In the genomic region with DNA sequence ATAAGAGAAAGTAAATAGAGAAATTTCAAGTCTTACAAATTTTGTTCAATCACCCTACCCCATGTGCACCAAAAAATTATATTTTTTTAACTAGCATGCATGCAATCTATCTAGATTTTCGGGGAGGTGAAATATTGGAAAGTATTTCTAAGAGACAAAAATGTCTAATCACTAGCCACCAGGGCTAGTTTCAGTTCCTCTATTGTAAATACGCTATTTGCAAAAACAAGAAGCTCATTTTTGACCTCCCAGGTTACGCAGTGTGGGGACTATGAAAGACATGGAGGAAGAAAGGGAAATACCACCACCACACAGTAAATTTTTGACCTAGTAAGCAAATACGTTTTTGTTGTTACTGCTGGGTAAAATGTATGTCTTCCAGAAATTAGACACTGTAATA, we compare ENCODE assay signal across 9 cellular contexts. TPM values are rescaled to one million over a fixed set of nuclear protein-coding genes. Genes with fewer than 3 reads are reported as not detected.
DNase-seq lines count a peak whose midpoint lies in the region; ATAC-seq, FAIRE-seq and TF ChIP-seq lines count a peak whose summit lies in the region.
"Had no signal": no experiment of that assay in that cellular context is flagged by ENCODE, and none has a peak within 500 bp of the region (broad histone marks: within the 10 kb centered on the region; RNA-seq: fewer than 3 reads in every experiment).

No MANE protein-coding gene starts in this region.

- intact Hi-C loops in HepG2 (cut with micrococcal nuclease; ENCODE audit: unreplicated experiment) (loop anchor here (10.0 kb wide), 1 partner anchor 682 kb away; no protein-coding TSS in a partner anchor), head of caudate nucleus (cut with DNase I) (no loop called here)

- H4K20me1 ChIP-seq in HepG2 (ENCODE audit: insufficient read depth, low read length): no peaks in the 10 kb centered on the region

- no peak overlapping the region for H3K27ac Mint-ChIP-seq in glutamatergic neuron (ENCODE audit: unreplicated experiment)

- CTCF ChIA-PET in HepG2 (lab: Yijun Ruan, JAX; ENCODE audit: low intra/inter-chr PET ratio, low total read pairs): no interaction called here

- TF ChIP-seq RAD21 in HepG2 (CRISPR knock-in tag; IDR thresholded peaks at IDR 0.05): no peak

- peaks cover 5% of the 10 kb centered on the region for H3K27me3 Mint-ChIP-seq in glutamatergic neuron (ENCODE audit: unreplicated experiment)

- no peaks in the 10 kb centered on the region for H3K79me2 ChIP-seq in HepG2 (ENCODE audit: insufficient read depth, low read length)

- H2AFZ ChIP-seq in HepG2 (ENCODE audit: low read length): no peak overlapping the region

- no peaks in the 10 kb centered on the region for H3K27me3 ChIP-seq in HepG2 (ENCODE audit: control insufficient read depth in 1 of 2, insufficient read depth in 2 of 2, low read length in 2 of 2)

- 29% methylated on average over 4 of the region's 4 CpGs for WGBS in HepG2 (ENCODE audit: low lambda C conversion rate)

- TF ChIP-seq CTCF in glutamatergic neuron (IDR thresholded peaks at IDR 0.05; ENCODE audit: partially characterized antibody, unreplicated experiment): no peak
- no peak for TF ChIP-seq CTCF in D721Med (IDR thresholded peaks at IDR 0.05; ENCODE audit: insufficient read depth, missing control alignments)
- no peak for TF ChIP-seq CTCF in HepG2 (CRISPR knock-in tag; IDR thresholded peaks at IDR 0.05)

- no peak overlapping the region for H3K27ac ChIP-seq in HepG2 (ENCODE audit: extremely low read length, insufficient read depth, low read length)

- no peaks in the 10 kb centered on the region for H3K9me3 ChIP-seq in HepG2 (ENCODE audit: low read length)

- H3K9me3 Mint-ChIP-seq in glutamatergic neuron (ENCODE audit: unreplicated experiment): peaks cover 5% of the 10 kb centered on the region

- no peak overlapping the region for H3K9ac ChIP-seq in HepG2 (ENCODE audit: insufficient read depth, low read depth, low read length)

- peaks cover 4% of the 10 kb centered on the region for H3K4me1 Mint-ChIP-seq in glutamatergic neuron (ENCODE audit: low read depth, unreplicated experiment)

- H3K4me3 Mint-ChIP-seq in glutamatergic neuron (ENCODE audit: unreplicated experiment): peak overlapping the region; percentile 52

- no peak for DNase-seq in glutamatergic neuron
- DNase-seq in D721Med (ENCODE audit: insufficient read length, low spot score): no peak
- DNase-seq in HepG2 (ENCODE audit: low spot score): no peak
- DNase-seq in head of caudate nucleus: no peak
- no peak for DNase-seq in NCI-H187 (lab: John Stamatoyannopoulos, UW)
- DNase-seq: activated CD4-positive, CD25-positive, alpha-beta regulatory T cell had no signal

- POLR2A ChIA-PET in HepG2 (lab: Yijun Ruan, JAX): no interaction called here

- H3K4me3 ChIP-seq in HepG2 (replicated peaks in 1 of 3; ENCODE audit: insufficient read depth in 1 of 3, low read depth in 2 of 3, low read length in 3 of 3): no peak overlapping the region

- TF ChIP-seq EP300 in HepG2 (IDR thresholded peaks at IDR 0.05; ENCODE audit: low read depth in 2 of 2, low read length in 2 of 2) (no peak), HepG2 (CRISPR knock-in tag; IDR thresholded peaks at IDR 0.05; ENCODE audit: borderline replicate concordance) (no peak)

- in situ Hi-C loops in HepG2 (cut with HindIII; ENCODE audit: extremely low pct_ligation_motif_present, low pct_unique_long_range_greater_than_20kb): no loop called here

- no peaks in the 10 kb centered on the region for H3K36me3 Mint-ChIP-seq in glutamatergic neuron (ENCODE audit: unreplicated experiment)

- no peak overlapping the region for H3K4me2 ChIP-seq in HepG2 (ENCODE audit: low read depth, low read length)

- H3K4me1 ChIP-seq in HepG2 (ENCODE audit: insufficient read depth, low read length): no peaks in the 10 kb centered on the region

- ATAC-seq in GM18909 (IDR thresholded peaks at IDR 0.05; ENCODE audit: poor library complexity, unreplicated experiment) (peak; percentile 78), HG02571 (IDR thresholded peaks at IDR 0.05; ENCODE audit: unreplicated experiment) (peak; percentile 65), HG03457 (IDR thresholded peaks at IDR 0.05; ENCODE audit: unreplicated experiment) (peak; percentile 62), HepG2 (no peak)

- FAIRE-seq in D721Med (lab: Jason Lieb, UNC) (no peak), HepG2 (lab: Jason Lieb, UNC) (no peak)

- BruUV-seq in HepG2 (replicated peaks; lab: Mats Ljungman, UMichigan): no TSS peak

- TF ChIP-seq POLR2A in HepG2 (IDR thresholded peaks at IDR 0.05; ENCODE audit: insufficient read depth in 1 of 2, low read depth in 2 of 2, low read length in 2 of 2): no peak

- H3K36me3 ChIP-seq in HepG2 (replicated peaks in 1 of 2; ENCODE audit: control insufficient read depth in 1 of 2, insufficient read depth in 2 of 2, low read length in 2 of 2): no peaks in the 10 kb centered on the region

TF ChIP-seq in HepG2, 621 proteins besides CTCF, POLR2A, EP300 and RAD21 (continues in another document):
- TF ChIP-seq HMG20A (CRISPR knock-in tag; IDR thresholded peaks at IDR 0.05; ENCODE audit: borderline replicate concordance) (no peak), RFXANK (CRISPR knock-in tag; IDR thresholded peaks at IDR 0.05) (no peak), MYNN (CRISPR knock-in tag; IDR thresholded peaks at IDR 0.05; ENCODE audit: low read depth) (no peak), ZNF329 (CRISPR knock-in tag; IDR thresholded peaks at IDR 0.05; ENCODE audit: low read depth) (no peak), RFX5 (IDR thresholded peaks at IDR 0.05; ENCODE audit: low read depth, low read length) (no peak), ZBTB8A (CRISPR knock-in tag; IDR thresholded peaks at IDR 0.05; ENCODE audit: borderline replicate concordance, low read depth) (no peak), HNRNPUL1 (IDR thresholded peaks at IDR 0.05; ENCODE audit: low read depth, low read length) (no peak), ZNF260 (CRISPR knock-in tag; IDR thresholded peaks at IDR 0.05; ENCODE audit: borderline replicate concordance, low read depth) (no peak), NFE2L2 (IDR thresholded peaks at IDR 0.05; ENCODE audit: low read length) (no peak), YEATS2 (CRISPR knock-in tag; IDR thresholded peaks at IDR 0.05; ENCODE audit: borderline replicate concordance) (no peak), SOX6 (IDR thresholded peaks at IDR 0.05) (no peak), SOX6 (CRISPR knock-in tag; IDR thresholded peaks at IDR 0.05) (no peak), ZNF230 (CRISPR knock-in tag; IDR thresholded peaks at IDR 0.05) (no peak), ZNF510 (CRISPR knock-in tag; IDR thresholded peaks at IDR 0.05; ENCODE audit: low read depth) (no peak)
- TF ChIP-seq, protein P1, sequence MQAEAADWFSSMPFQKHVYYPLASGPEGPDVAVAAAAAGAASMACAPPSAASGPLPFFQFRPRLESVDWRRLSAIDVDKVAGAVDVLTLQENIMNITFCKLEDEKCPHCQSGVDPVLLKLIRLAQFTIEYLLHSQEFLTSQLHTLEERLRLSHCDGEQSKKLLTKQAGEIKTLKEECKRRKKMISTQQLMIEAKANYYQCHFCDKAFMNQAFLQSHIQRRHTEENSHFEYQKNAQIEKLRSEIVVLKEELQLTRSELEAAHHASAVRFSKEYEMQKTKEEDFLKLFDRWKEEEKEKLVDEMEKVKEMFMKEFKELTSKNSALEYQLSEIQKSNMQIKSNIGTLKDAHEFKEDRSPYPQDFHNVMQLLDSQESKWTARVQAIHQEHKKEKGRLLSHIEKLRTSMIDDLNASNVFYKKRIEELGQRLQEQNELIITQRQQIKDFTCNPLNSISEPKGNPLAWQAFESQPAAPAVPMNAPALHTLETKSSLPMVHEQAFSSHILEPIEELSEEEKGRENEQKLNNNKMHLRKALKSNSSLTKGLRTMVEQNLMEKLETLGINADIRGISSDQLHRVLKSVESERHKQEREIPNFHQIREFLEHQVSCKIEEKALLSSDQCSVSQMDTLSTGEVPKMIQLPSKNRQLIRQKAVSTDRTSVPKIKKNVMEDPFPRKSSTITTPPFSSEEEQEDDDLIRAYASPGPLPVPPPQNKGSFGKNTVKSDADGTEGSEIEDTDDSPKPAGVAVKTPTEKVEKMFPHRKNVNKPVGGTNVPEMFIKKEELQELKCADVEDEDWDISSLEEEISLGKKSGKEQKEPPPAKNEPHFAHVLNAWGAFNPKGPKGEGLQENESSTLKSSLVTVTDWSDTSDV (CRISPR knock-in tag; IDR thresholded peaks at IDR 0.05): no peak

RNA-seq across cellular contexts. Expression of a gene that starts 2.3 kb away (rescaled TPM):
- total RNA-seq in glutamatergic neuron (ENCODE audit: unreplicated experiment) (2.9 TPM), HepG2 (2016; rRNA removed; fragmentation: Illumina TruSeq; extraction: Trizol) (not detected in 2 replicates)
- not detected in 2 replicates for total RNA-seq in HepG2 (2016; cell fraction: cytosol; rRNA removed; fragmentation: Illumina TruSeq; extraction: Trizol; ENCODE audit: low read depth)
- 0.02 TPM in 1 of 2 replicates, not detected in the other for total RNA-seq in HepG2 (2016; cell fraction: insoluble cytoplasmic fraction; rRNA removed; fragmentation: Illumina TruSeq; extraction: Trizol)
- total RNA-seq in HepG2 (2016; cell fraction: membrane; rRNA removed; fragmentation: Illumina TruSeq; extraction: Trizol): not detected in 2 replicates
- not detected in 2 replicates for total RNA-seq in HepG2 (2016; cell fraction: nucleus; rRNA removed; fragmentation: Illumina TruSeq; extraction: Trizol)
- under 0.01 TPM in 1 of 2 replicates, not detected in the other for polyA plus RNA-seq in HepG2 (2011; rRNA removed)
- under 0.01 TPM in 1 of 2 replicates, not detected in the other for polyA plus RNA-seq in HepG2 (2011; cell fraction: cytosol; rRNA removed)
- polyA plus RNA-seq in HepG2 (2011; cell fraction: nucleus; rRNA removed): 0.02 TPM in 1 of 2 replicates, not detected in the other
- not detected in 2 replicates for polyA plus RNA-seq in HepG2 (2012)
- not detected in 2 replicates for polyA plus RNA-seq in HepG2 (2016; cell fraction: cytosol; fragmentation: Illumina TruSeq; extraction: Trizol; ENCODE audit: low read depth)
- not detected in 2 replicates for polyA plus RNA-seq in HepG2 (2016; cell fraction: insoluble cytoplasmic fraction; fragmentation: Illumina TruSeq; extraction: Trizol; ENCODE audit: low read depth)
- polyA plus RNA-seq in HepG2 (2016; cell fraction: membrane; fragmentation: Illumina TruSeq; extraction: Trizol; ENCODE audit: low read depth): not detected in 2 replicates
- not detected in 2 replicates for polyA plus RNA-seq in HepG2 (2016; cell fraction: nucleus; fragmentation: Illumina TruSeq; extraction: Trizol; ENCODE audit: insufficient read depth, low read depth)
- 0.02 TPM in 2 replicates for polyA minus RNA-seq in HepG2 (2011; rRNA and poly(A)+ RNA removed; ENCODE audit: low replicate concordance)
- not detected in 2 replicates for polyA minus RNA-seq in HepG2 (2011; cell fraction: cytosol; rRNA and poly(A)+ RNA removed)
- 0.12 TPM in 1 of 2 replicates, not detected in the other for polyA minus RNA-seq in HepG2 (2011; cell fraction: nucleus; rRNA and poly(A)+ RNA removed)
